Comparison of ENCODE assay signal across 12 cellular contexts in genomic region chr2:112187046-112187715, GRCh38. TPM values are rescaled to one million over a fixed set of nuclear protein-coding genes. Genes with fewer than 3 reads are reported as not detected.
A peak's percentile ranks its signal among the peaks of the same experiment; 100 is the strongest.
DNase-seq lines count a peak whose midpoint lies in the region; ATAC-seq, FAIRE-seq and TF ChIP-seq lines count a peak whose summit lies in the region.
"Had no signal": no experiment of that assay in that cellular context is flagged by ENCODE, and none has a peak within 500 bp of the region (broad histone marks: within the 10 kb centered on the region; RNA-seq: fewer than 3 reads in every experiment).

No MANE protein-coding gene starts in this region.

- peak; percentile 22 for DNase-seq in stimulated activated CD4-positive, alpha-beta T cell treated with anti-CD3 and anti-CD28 coated beads, Interleukin-4, amount 100 ng/mL, for 1 hour
- no peak for DNase-seq in stimulated activated CD4-positive, alpha-beta T cell treated with anti-CD3 and anti-CD28 coated beads, Interleukin-2, amount 100 ng/mL, for 48 hours
- no peak for DNase-seq in activated T-cell treated with anti-CD3 and anti-CD28 coated beads, Interleukin-2, amount 50 U/mL, for 4 hours
- DNase-seq in islet precursor cell, result peak; percentile 37
- no peak for DNase-seq in H54 (ENCODE audit: insufficient read length, low spot score)
- DNase-seq in COLO829 (ENCODE audit: low spot score), result no peak
- DNase-seq: lower lobe of right lung, NCI-H2029, SHP77 had no signal

- H3K36me3 Mint-ChIP-seq in activated T-cell treated with anti-CD3 and anti-CD28 coated beads, Interleukin-2, amount 50 U/mL, for 4 hours (ENCODE audit: insufficient read depth), result peaks cover 20% of the 10 kb centered on the region
- H3K36me3 Mint-ChIP-seq: type B pancreatic cell had no signal

- no peak for TF ChIP-seq POLR2A in H54 (IDR thresholded peaks at IDR 0.05; ENCODE audit: low read depth, low read length)

- no peaks in the 10 kb centered on the region for H3K9me3 Mint-ChIP-seq in activated T-cell treated with anti-CD3 and anti-CD28 coated beads, Interleukin-2, amount 50 U/mL, for 4 hours
- H3K9me3 Mint-ChIP-seq: type B pancreatic cell had no signal

- peak overlapping the region; percentile 54 for H3K4me3 Mint-ChIP-seq in activated T-cell treated with anti-CD3 and anti-CD28 coated beads, Interleukin-2, amount 50 U/mL, for 4 hours
- H3K4me3 Mint-ChIP-seq: type B pancreatic cell had no signal

- ATAC-seq in activated T-cell treated with anti-CD3 and anti-CD28 coated beads, Interleukin-2, amount 50 U/mL, for 4 hours, result no peak
- ATAC-seq in GM21619 (IDR thresholded peaks at IDR 0.05; ENCODE audit: unreplicated experiment) (no peak), HG02884 (IDR thresholded peaks at IDR 0.05; ENCODE audit: unreplicated experiment) (no peak)

- H3K27me3 Mint-ChIP-seq in activated T-cell treated with anti-CD3 and anti-CD28 coated beads, Interleukin-2, amount 50 U/mL, for 4 hours (ENCODE audit: low read depth), result no peaks in the 10 kb centered on the region

- peaks cover 89% of the 10 kb centered on the region for H3K4me1 Mint-ChIP-seq in activated T-cell treated with anti-CD3 and anti-CD28 coated beads, Interleukin-2, amount 50 U/mL, for 4 hours (ENCODE audit: low read depth)

- no peak for FAIRE-seq in H54 (lab: Jason Lieb, UNC)

RNA-seq across cellular contexts. Expression of gene FBLN7, which starts 49.0 kb away (rescaled TPM):
- 10 to 100 TPM; 21.8 to 24.3 (median 23.4) TPM for total RNA-seq in activated T-cell treated with anti-CD3 and anti-CD28 coated beads, Interleukin-2, amount 50 U/mL, for 4 hours

Comparison
In these comparisons a context has a peak if more than half of its experiments do, and no peak if none do; other contexts are left out.
1. DNase-seq: peak in stimulated activated CD4-positive, alpha-beta T cell treated with anti-CD3 and anti-CD28 coated beads, Interleukin-4, amount 100 ng/mL, for 1 hour (single experiment) and islet precursor cell (single experiment); none in stimulated activated CD4-positive, alpha-beta T cell treated with anti-CD3 and anti-CD28 coated beads, Interleukin-2, amount 100 ng/mL, for 48 hours (0 of 2), activated T-cell treated with anti-CD3 and anti-CD28 coated beads, Interleukin-2, amount 50 U/mL, for 4 hours (single experiment), H54 (single experiment) and COLO829 (single experiment).